Comparison of ENCODE assay signal across 6 cellular contexts in genomic region chr22:20117656-20118571, GRCh38.
DNase-seq lines count a peak whose midpoint lies in the region; ATAC-seq and TF ChIP-seq lines count a peak whose summit lies in the region.

No MANE protein-coding gene starts in this region.

- peak overlapping the region; percentile 94 for H3K4me3 Mint-ChIP-seq in activated T-cell treated with anti-CD3 and anti-CD28 coated beads, Interleukin-2, amount 50 U/mL, for 24 hours

- H3K9me3 Mint-ChIP-seq in activated T-cell treated with anti-CD3 and anti-CD28 coated beads, Interleukin-2, amount 50 U/mL, for 24 hours, result no peaks in the 10 kb centered on the region

- H3K27ac Mint-ChIP-seq in activated T-cell treated with anti-CD3 and anti-CD28 coated beads, Interleukin-2, amount 50 U/mL, for 24 hours, result peak overlapping the region; percentile 96

- DNase-seq in GM13977 (ENCODE audit: low spot score) (peak; percentile 79), iris pigment epithelial cell (ENCODE audit: low read depth) (peak; percentile 53), GF-D8 (lab: John Stamatoyannopoulos, UW) (no peak)
- peak; percentile 85 for DNase-seq in activated T-cell treated with anti-CD3 and anti-CD28 coated beads, Interleukin-2, amount 50 U/mL, for 24 hours
- peak; percentile 86 for DNase-seq in stimulated activated naive CD8-positive, alpha-beta T cell treated with anti-CD3 and anti-CD28 coated beads, Interleukin-15, Interleukin-2, amounts not matched to agents 100 U/mL and 50 U/mL, for 24 hours

- peaks cover 61% of the 10 kb centered on the region for H3K4me1 Mint-ChIP-seq in activated T-cell treated with anti-CD3 and anti-CD28 coated beads, Interleukin-2, amount 50 U/mL, for 24 hours (ENCODE audit: low read depth)

- peaks cover 89% of the 10 kb centered on the region for H3K36me3 Mint-ChIP-seq in activated T-cell treated with anti-CD3 and anti-CD28 coated beads, Interleukin-2, amount 50 U/mL, for 24 hours (ENCODE audit: low read depth)

- peak; percentile 4 for ATAC-seq in HG03342 (IDR thresholded peaks at IDR 0.05; ENCODE audit: unreplicated experiment)
- peak; percentile 38 for ATAC-seq in stimulated activated naive CD8-positive, alpha-beta T cell treated with anti-CD3 and anti-CD28 coated beads, Interleukin-15, Interleukin-2, amounts not matched to agents 100 U/mL and 50 U/mL, for 24 hours

- in situ Hi-C loops in GM13977 (cut with MboI; ENCODE audit: low pct_unique_long_range_greater_than_20kb, low sequenced_read_pairs, unreplicated experiment), result no loop called here

- no peaks in the 10 kb centered on the region for H3K27me3 Mint-ChIP-seq in activated T-cell treated with anti-CD3 and anti-CD28 coated beads, Interleukin-2, amount 50 U/mL, for 24 hours

- no peak for TF ChIP-seq CTCF in GM13977 (IDR thresholded peaks at IDR 0.05; ENCODE audit: extremely low read depth, insufficient read depth, missing control alignments)
